ENCODE assay signal across 26 cellular contexts in the genomic region with DNA sequence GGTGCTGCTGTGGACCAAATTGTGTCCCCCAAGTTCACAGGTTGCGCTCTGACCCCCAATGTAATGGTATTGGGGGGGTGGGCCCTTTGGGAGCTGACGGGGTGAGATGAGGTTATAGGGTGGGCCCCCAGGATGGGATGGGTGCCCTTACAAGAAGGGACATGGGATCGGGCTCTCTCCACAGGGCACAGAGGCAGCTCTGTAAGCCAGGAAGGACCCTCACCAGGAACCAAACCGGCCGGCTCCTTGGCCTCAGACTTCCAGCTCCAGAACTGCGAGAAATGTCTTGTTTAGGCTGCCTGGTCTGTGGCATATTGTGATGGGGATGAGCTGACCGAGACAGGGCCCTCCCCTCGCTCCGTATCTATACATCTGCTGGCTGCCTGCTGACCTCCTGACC.
"Had no signal": no experiment of that assay in that cellular context is flagged by ENCODE, and none has a peak within 500 bp of the region (broad histone marks: within the 10 kb centered on the region; RNA-seq: fewer than 3 reads in every experiment).

No MANE protein-coding gene starts in this region.

- H3K4me1 ChIP-seq: upper lobe of right lung had no signal

- H3K27ac ChIP-seq: stomach, suprapubic skin, testis, thoracic aorta, thyroid gland, tibial artery, tibial nerve, transverse colon, upper lobe of left lung, upper lobe of right lung, uterus, vagina had no signal

- H3K27me3 ChIP-seq: testis, thyroid gland, vagina had no signal

- H3K4me3 ChIP-seq: stomach, suprapubic skin, testis, thoracic aorta, thyroid gland, tibial artery, tibial nerve, transverse colon, upper lobe of left lung, upper lobe of right lung, uterus, vagina had no signal

- H3K36me3 ChIP-seq: stomach, suprapubic skin, thoracic aorta, thyroid gland, tibial artery, tibial nerve, transverse colon, upper lobe of left lung, upper lobe of right lung, uterus, vagina had no signal

- H3K9me3 ChIP-seq: stomach, suprapubic skin, testis, thoracic aorta, thyroid gland, tibial artery, transverse colon, upper lobe of left lung, upper lobe of right lung, uterus, vagina had no signal

- ATAC-seq: stimulated activated effector memory CD8-positive, alpha-beta T cell treated with anti-CD3 and anti-CD28 coated beads, Interleukin-12 subunit alpha, Interleukin-12 subunit beta, amount 100 ng/mL, for 72 hours; stimulated activated memory B cell treated with anti-CD40 and anti-IgM and Interleukin-4, amounts not matched to agents 10 μg/mL and 1 μg/mL and 100 μg/mL, for 72 hours; stimulated activated naive B cell treated with anti-CD40 and anti-IgM and Interleukin-4, amounts not matched to agents 10 μg/mL and 1 μg/mL and 100 μg/mL, for 72 hours; stimulated activated naive CD8-positive, alpha-beta T cell treated with anti-CD3 and anti-CD28 coated beads, Interleukin-15, amount 100 ng/mL, for 72 hours; stimulated activated naive CD8-positive, alpha-beta T cell treated with anti-CD3 and anti-CD28 coated beads, Interleukin-15, Interleukin-2, amounts not matched to agents 100 U/mL and 50 U/mL, for 24 hours; upper lobe of right lung had no signal

- DNase-seq: stimulated activated CD4-positive, alpha-beta T cell treated with anti-CD3 and anti-CD28 coated beads, Interleukin-2, amount 100 ng/mL, for 48 hours; stimulated activated CD4-positive, alpha-beta T cell treated with anti-CD3 and anti-CD28 coated beads, Interleukin-4, amount 100 ng/mL, for 1 hour; stimulated activated CD4-positive, alpha-beta T cell treated with anti-CD3 and anti-CD28 coated beads, Interleukin-4, amount 100 ng/mL, for 24 hours; stimulated activated CD4-positive, alpha-beta T cell treated with anti-CD3 and anti-CD28 coated beads, Interleukin-4, amount 100 ng/mL, for 4 hours; stimulated activated CD8-positive, alpha-beta memory T cell treated with anti-CD3 and anti-CD28 coated beads, Interleukin-4, amount 100 ng/mL, for 48 hours; stimulated activated naive B cell treated with anti-CD40 and anti-IgM and Interleukin-4, amounts not matched to agents 10 μg/mL and 1 μg/mL and 100 μg/mL, for 72 hours; stimulated activated naive CD4-positive, alpha-beta T cell; stimulated activated naive CD4-positive, alpha-beta T cell treated with Interleukin-2 at 50 U/mL for 16 hours; stimulated activated naive CD8-positive, alpha-beta T cell treated with anti-CD3 and anti-CD28 coated beads, Interleukin-15, amount 100 ng/mL, for 72 hours; stimulated activated naive CD8-positive, alpha-beta T cell treated with anti-CD3 and anti-CD28 coated beads, Interleukin-15, Interleukin-2, amounts not matched to agents 100 U/mL and 50 U/mL, for 24 hours; stomach; substantia nigra; testis; thyroid gland; tibial artery; transverse colon; trophoblast cell; upper lobe of left lung; upper lobe of right lung; uterus had no signal
